16 cellular contexts compared by ENCODE assay signal in the genomic region with DNA sequence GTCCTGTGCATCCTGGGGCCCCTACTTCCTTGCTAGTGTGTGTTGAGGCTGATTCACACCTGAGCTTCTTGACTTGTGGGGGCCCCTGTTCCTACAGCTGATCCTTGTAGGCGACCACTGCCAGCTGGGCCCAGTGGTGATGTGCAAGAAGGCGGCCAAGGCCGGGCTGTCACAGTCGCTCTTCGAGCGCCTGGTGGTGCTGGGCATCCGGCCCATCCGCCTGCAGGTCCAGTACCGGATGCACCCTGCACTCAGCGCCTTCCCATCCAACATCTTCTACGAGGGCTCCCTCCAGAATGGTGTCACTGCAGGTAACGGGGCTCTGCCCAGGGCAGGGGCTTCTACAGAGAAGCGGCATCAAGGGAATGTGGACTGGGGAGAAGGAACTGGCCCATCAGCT. TPM values are rescaled to one million over a fixed set of nuclear protein-coding genes. Genes with fewer than 3 reads are reported as not detected.
DNase-seq lines count a peak whose midpoint lies in the region; ATAC-seq and TF ChIP-seq lines count a peak whose summit lies in the region.
"Had no signal": no experiment of that assay in that cellular context is flagged by ENCODE, and none has a peak within 500 bp of the region (broad histone marks: within the 10 kb centered on the region; RNA-seq: fewer than 3 reads in every experiment).

No MANE protein-coding gene starts in this region.

- peaks cover 0 to 10% (median 0%) of the 10 kb centered on the region in 4 donors for H3K4me1 ChIP-seq in sigmoid colon
- H3K4me1 ChIP-seq: Caco-2 had no signal

- no peak overlapping the region for H3K4me3 ChIP-seq in sigmoid colon
- H3K4me3 ChIP-seq: GM12878, GM23248 had no signal

- 0 out of 2 replicates have a peak overlapping the region, but pooled peaks have one; percentile 9 for H3K27ac ChIP-seq in VCaP
- H3K27ac ChIP-seq in layer of hippocampus (ENCODE audit: low read depth, low read length): peak overlapping the region; percentile 14
- peak overlapping the region; percentile 39 for H3K27ac ChIP-seq in substantia nigra (ENCODE audit: low read depth, low read length, poor library complexity, severe bottlenecking)
- H3K27ac ChIP-seq in sigmoid colon: no peak overlapping the region
- H3K27ac ChIP-seq: GM23248 had no signal

- no peak for DNase-seq in substantia nigra (lab: John Stamatoyannopoulos, UW)
- no peak for DNase-seq in COLO668 (lab: John Stamatoyannopoulos, UW; ENCODE audit: unreplicated experiment)
- DNase-seq in sigmoid colon: no peak
- DNase-seq: C1 segment of cervical spinal cord, Caco-2, DMS153, DND-41, GDM1, GM23248, H7, HCEC 1CT had no signal

- no peak for TF ChIP-seq POLR2A in sigmoid colon (IDR thresholded peaks at IDR 0.05)

- H3K27me3 ChIP-seq in layer of hippocampus (ENCODE audit: control insufficient read depth, insufficient read depth, low read length): no peaks in the 10 kb centered on the region
- H3K27me3 ChIP-seq in sigmoid colon: no peaks in the 10 kb centered on the region

- 96% methylated on average over 13 of the region's 13 CpGs for WGBS in sigmoid colon, 2 donors

- ATAC-seq in HG03039 (IDR thresholded peaks at IDR 0.05; ENCODE audit: unreplicated experiment): no peak
- ATAC-seq: GM12878 had no signal

- H3K36me3 ChIP-seq in sigmoid colon: peaks cover 76 to 100% (median 96%) of the 10 kb centered on the region in 4 donors

- intact Hi-C loops in sigmoid colon (cut with DNase I): no loop called here

- TF ChIP-seq CTCF in VCaP (conservative IDR thresholded peaks at IDR 0.05): no peak
- TF ChIP-seq CTCF in sigmoid colon (IDR thresholded peaks at IDR 0.05): no peak

- H3K9me3 ChIP-seq in sigmoid colon: no peaks in the 10 kb centered on the region
- H3K9me3 ChIP-seq: Caco-2 had no signal

- TF ChIP-seq EP300 in sigmoid colon (IDR thresholded peaks at IDR 0.05): no peak

RNA-seq across cellular contexts. Expression of a gene that starts 25.5 kb away (rescaled TPM):
- 10 to 100 TPM; 48.4 to 55.3 (median 49.0) TPM for total RNA-seq in sigmoid colon
- polyA plus RNA-seq in sigmoid colon: 10 to 100 TPM; 27.6 to 62.1 (median 31.4) TPM

RNA-seq across cellular contexts. Expression of a gene that starts 38.7 kb away (rescaled TPM):
- 1 to 10 TPM in 2 of 4 donors, under 1 TPM in 2; 0.36 to 3.6 (median 1.1) TPM for total RNA-seq in sigmoid colon
- under 1 TPM in 1 of 3 donors, not detected in 2; 0.70 TPM for polyA plus RNA-seq in sigmoid colon
- total RNA-seq: CD4-positive, alpha-beta memory T cell; GM12878 had no signal
- polyA plus RNA-seq: CD4-positive, alpha-beta memory T cell had no signal

Comparison
In these comparisons a context has a peak if more than half of its experiments do, and no peak if none do; other contexts are left out.
1. H3K27ac ChIP-seq: peak in VCaP (single experiment), layer of hippocampus (single experiment) and substantia nigra (single experiment); none in sigmoid colon (0 of 4).